In genomic region chr3:69785769-69786311, GRCh38 we compare ENCODE assay signal across 26 cellular contexts. TPM values are rescaled to one million over a fixed set of nuclear protein-coding genes. Genes with fewer than 3 reads are reported as not detected.
DNase-seq lines count a peak whose midpoint lies in the region; ATAC-seq, FAIRE-seq and TF ChIP-seq lines count a peak whose summit lies in the region.
"Had no signal": no experiment of that assay in that cellular context is flagged by ENCODE, and none has a peak within 500 bp of the region (broad histone marks: within the 10 kb centered on the region; RNA-seq: fewer than 3 reads in every experiment).

No MANE protein-coding gene starts in this region.

- H2BK5ac ChIP-seq in IMR-90 (ENCODE audit: low read depth, low read length, poor library complexity, severe bottlenecking): peak overlapping the region; percentile 60

- no peaks in the 10 kb centered on the region for H3K9me3 ChIP-seq in A549
- H3K9me3 ChIP-seq in IMR-90 (ENCODE audit: control insufficient read depth, insufficient read depth, low read length): no peaks in the 10 kb centered on the region
- H3K9me3 ChIP-seq in lower lobe of right lung: peaks cover 2% of the 10 kb centered on the region
- no peaks in the 10 kb centered on the region for H3K9me3 ChIP-seq in gastrocnemius medialis
- H3K9me3 ChIP-seq: pancreas, thoracic aorta had no signal

- intact Hi-C loops in IMR-90 (cut with micrococcal nuclease): loop anchor here (2.0 kb wide), 1 partner anchor 47 kb away; the partner anchor contains the start of gene MITF
- intact Hi-C loops in lower lobe of right lung (cut with DNase I): no loop called here
- intact Hi-C loops in gastrocnemius medialis (cut with DNase I; ENCODE audit: low total_unique reads): loop anchor here (10.0 kb wide), 1 partner anchor 661 kb away; the partner anchor contains the start of gene LMOD3

- peak overlapping the region; percentile 78 for H3K4ac ChIP-seq in IMR-90 (ENCODE audit: low read depth, low read length)

- no peak for ATAC-seq in A549
- no peak for ATAC-seq in IMR-90 (ENCODE audit: low read depth)
- peak; percentile 80 to 87 for ATAC-seq in lower lobe of right lung
- ATAC-seq in gastrocnemius medialis: no peak
- ATAC-seq in activated T-helper 17 cell treated with anti-CD3 and anti-CD28 coated beads, Interleukin-2, amount 50 U/mL, for 72 hours (replicated peaks): no peak
- ATAC-seq in GM19023 (IDR thresholded peaks at IDR 0.05; ENCODE audit: unreplicated experiment): no peak
- ATAC-seq: activated CD4-positive, CD25-positive, alpha-beta regulatory T cell treated with anti-CD3 and anti-CD28 coated beads, Interleukin-2, amount 50 U/mL, for 24 hours; effector memory CD8-positive, alpha-beta T cell; natural killer cell treated with Interleukin-12 subunit alpha and Interleukin-12 subunit beta and Interleukin-15 and Interleukin-18, amount 100 ng/mL, for 72 hours had no signal

- peak overlapping the region; percentile 60 for H4K5ac ChIP-seq in IMR-90 (ENCODE audit: low read depth, low read length)

- TF ChIP-seq CTCF in A549 (IDR thresholded peaks at IDR 0.05) (no peak), IMR-90 (conservative IDR thresholded peaks at IDR 0.05; ENCODE audit: low read depth, low read length) (no peak), lower lobe of right lung (IDR thresholded peaks at IDR 0.05) (no peak), gastrocnemius medialis (IDR thresholded peaks at IDR 0.05 in 4 of 5, conservative IDR thresholded peaks at IDR 0.05 in 1 of 5) (no peak)

- H3K4me2 ChIP-seq in A549: peak overlapping the region; percentile 87
- H3K4me2 ChIP-seq in IMR-90 (ENCODE audit: low read depth, low read length): no peak overlapping the region

- no peak overlapping the region for H3K56ac ChIP-seq in IMR-90 (ENCODE audit: extremely low read depth, insufficient read depth, low read length)

- no peak for TF ChIP-seq RAD21 in A549 (conservative IDR thresholded peaks at IDR 0.05 in 1 of 2, IDR thresholded peaks at IDR 0.05 in 1 of 2)
- no peak for TF ChIP-seq RAD21 in IMR-90 (IDR thresholded peaks at IDR 0.05; ENCODE audit: low read length)

- H3K9me1 ChIP-seq in IMR-90 (ENCODE audit: insufficient read depth, low read length): peaks cover 12% of the 10 kb centered on the region

- DNase-seq in A549 (ENCODE audit: low read depth in 1 of 2, low spot score in 1 of 2) (no peak), IMR-90 (no peak), lower lobe of right lung (no peak), gastrocnemius medialis (no peak)
- no peak for DNase-seq in stimulated activated CD4-positive, alpha-beta T cell treated with anti-CD3 and anti-CD28 coated beads, Interleukin-4, amount 100 ng/mL, for 24 hours
- no peak for DNase-seq in T-helper 2 cell treated with Interferon-gamma antibody and Interleukin-4, amounts not matched to agents 5 μg/mL and 100 μg/mL, for 36 hours (ENCODE audit: low spot score)
- DNase-seq: activated CD4-positive, alpha-beta T cell treated with anti-CD3 and anti-CD28 coated beads, Interleukin-2, amount 50 U/mL, for 48 hours; activated naive CD4-positive, alpha-beta T cell treated with anti-CD3 and anti-CD28 coated beads, Interleukin-2, amount 10 ng/mL, durations not matched to agents 7 days and 5 days; cortex of kidney; effector memory CD8-positive, alpha-beta T cell; NCI-H1105; NCI-H2029; NCI-H2227 treated with DMSO at 0.1 percent for 48 hours; NCI-H748 treated with DMSO at 0.1 percent for 48 hours; pancreas; stimulated activated CD4-positive, alpha-beta T cell treated with anti-CD3 and anti-CD28 coated beads, Interleukin-15, amount 100 ng/mL, for 24 hours; stimulated activated naive CD4-positive, alpha-beta T cell had no signal

- H3K23ac ChIP-seq in IMR-90 (ENCODE audit: low read depth, low read length): no peak overlapping the region

- H3K4me3 ChIP-seq in A549 (no peak overlapping the region), IMR-90 (ENCODE audit: insufficient read depth, low read depth, low read length) (no peak overlapping the region), lower lobe of right lung (no peak overlapping the region), gastrocnemius medialis (no peak overlapping the region)
- H3K4me3 ChIP-seq: hepatocyte, pancreas, thoracic aorta had no signal

- H3K79me1 ChIP-seq in IMR-90 (ENCODE audit: low read depth in 1 of 2, low read length in 2 of 2): peaks cover 18 to 28% of the 10 kb centered on the region in 2 experiments

- H3K4me1 ChIP-seq in A549: peaks cover 46% of the 10 kb centered on the region
- H3K4me1 ChIP-seq in IMR-90 (ENCODE audit: control insufficient read depth, insufficient read depth, low read length): peaks cover 18% of the 10 kb centered on the region
- peaks cover 54% of the 10 kb centered on the region for H3K4me1 ChIP-seq in lower lobe of right lung
- H3K4me1 ChIP-seq in gastrocnemius medialis: peaks cover 73 to 75% of the 10 kb centered on the region in 2 donors

- CTCF ChIA-PET in A549 (lab: Yijun Ruan, JAX) (interaction anchor here (1.9 kb wide), 1 partner anchor 94 kb away, joined by 13 read pairs; no protein-coding TSS in a partner anchor), IMR-90 (lab: Yijun Ruan, JAX) (no interaction called here)

- 76% methylated on average over 3 of the region's 3 CpGs for WGBS in A549 (ENCODE audit: missing lambda C conversion rate)
- 93% methylated on average over 2 of the region's 3 CpGs; no CpG with 5 or more reads in 1 of the 2 experiments for WGBS in IMR-90 (ENCODE audit: extremely low coverage in 2 of 2, insufficient read length in 1 of 2), 2 experiments

- peak overlapping the region; percentile 23; the same call in 1 of the 2 replicates for H3K9ac ChIP-seq in IMR-90 (ENCODE audit: low read depth, low read length)

- H3K4me3 Mint-ChIP-seq in activated T-helper 17 cell treated with anti-CD3 and anti-CD28 coated beads, Interleukin-2, amount 50 U/mL, for 72 hours: no peak overlapping the region
- H3K4me3 Mint-ChIP-seq in T-helper 2 cell treated with Interferon-gamma antibody and Interleukin-4, amounts not matched to agents 5 μg/mL and 100 μg/mL, for 36 hours: no peak overlapping the region
- H3K4me3 Mint-ChIP-seq: activated naive CD4-positive, alpha-beta T cell treated with anti-CD3 and anti-CD28 coated beads, Interleukin-2, amount 10 ng/mL, durations not matched to agents 7 days and 5 days; effector memory CD8-positive, alpha-beta T cell; natural killer cell treated with Interleukin-12 subunit alpha and Interleukin-12 subunit beta and Interleukin-15 and Interleukin-18, amount 100 ng/mL, for 72 hours had no signal

- TF ChIP-seq EP300 in A549 (IDR thresholded peaks at IDR 0.05): no peak

- TF ChIP-seq POLR2A in A549 (IDR thresholded peaks at IDR 0.05; ENCODE audit: low read length) (no peak), IMR-90 (IDR thresholded peaks at IDR 0.05; ENCODE audit: low read depth, low read length) (no peak), gastrocnemius medialis (IDR thresholded peaks at IDR 0.05) (no peak)

- no peaks in the 10 kb centered on the region for H3K27me3 ChIP-seq in IMR-90 (ENCODE audit: control insufficient read depth, insufficient read depth, low read length)
- no peaks in the 10 kb centered on the region for H3K27me3 ChIP-seq in lower lobe of right lung (ENCODE audit: low read depth)
- H3K27me3 ChIP-seq in gastrocnemius medialis: no peaks in the 10 kb centered on the region
- H3K27me3 ChIP-seq: foreskin keratinocyte, hepatocyte, pancreas had no signal

- H3K9me3 Mint-ChIP-seq in activated T-helper 17 cell treated with anti-CD3 and anti-CD28 coated beads, Interleukin-2, amount 50 U/mL, for 72 hours: peaks cover 4% of the 10 kb centered on the region
- H3K9me3 Mint-ChIP-seq in T-helper 2 cell treated with Interferon-gamma antibody and Interleukin-4, amounts not matched to agents 5 μg/mL and 100 μg/mL, for 36 hours: no peaks in the 10 kb centered on the region
- H3K9me3 Mint-ChIP-seq: activated naive CD4-positive, alpha-beta T cell treated with anti-CD3 and anti-CD28 coated beads, Interleukin-2, amount 10 ng/mL, durations not matched to agents 7 days and 5 days; natural killer cell treated with Interleukin-12 subunit alpha and Interleukin-12 subunit beta and Interleukin-15 and Interleukin-18, amount 100 ng/mL, for 72 hours had no signal

- peak overlapping the region; percentile 79 for H4K91ac ChIP-seq in IMR-90 (ENCODE audit: insufficient read depth, low read depth, low read length)

- peak overlapping the region; percentile 81 for H2AK5ac ChIP-seq in IMR-90 (ENCODE audit: low read depth, low read length)

- no peak overlapping the region for H3K27ac Mint-ChIP-seq in activated T-helper 17 cell treated with anti-CD3 and anti-CD28 coated beads, Interleukin-2, amount 50 U/mL, for 72 hours
- no peak overlapping the region for H3K27ac Mint-ChIP-seq in T-helper 2 cell treated with Interferon-gamma antibody and Interleukin-4, amounts not matched to agents 5 μg/mL and 100 μg/mL, for 36 hours
- H3K27ac Mint-ChIP-seq: activated naive CD4-positive, alpha-beta T cell treated with anti-CD3 and anti-CD28 coated beads, Interleukin-2, amount 10 ng/mL, durations not matched to agents 7 days and 5 days; effector memory CD8-positive, alpha-beta T cell; natural killer cell treated with Interleukin-12 subunit alpha and Interleukin-12 subunit beta and Interleukin-15 and Interleukin-18, amount 100 ng/mL, for 72 hours had no signal

- POLR2A ChIA-PET in A549 (lab: Yijun Ruan, JAX) (no interaction called here), IMR-90 (lab: Charles Lee; ENCODE audit: unreplicated experiment) (no interaction called here)

- H2BK20ac ChIP-seq in IMR-90 (ENCODE audit: low read depth, low read length): peak overlapping the region; percentile 16

- peak overlapping the region; percentile 74 for H2BK120ac ChIP-seq in IMR-90 (ENCODE audit: low read depth, low read length)

- H3K18ac ChIP-seq in IMR-90 (ENCODE audit: low read depth, low read length): peak overlapping the region; percentile 44

- H2AK9ac ChIP-seq in IMR-90 (replicated peaks; ENCODE audit: low read depth, low read length, poor library complexity): no peak overlapping the region

- H2AFZ ChIP-seq in IMR-90 (replicated peaks; ENCODE audit: low read length, poor library complexity): no peak overlapping the region
- H2AFZ ChIP-seq: hepatocyte had no signal

- no peak for FAIRE-seq in A549 (lab: Jason Lieb, UNC)
- FAIRE-seq: pancreas, TTC549 had no signal

- H3K36me3 Mint-ChIP-seq in activated T-helper 17 cell treated with anti-CD3 and anti-CD28 coated beads, Interleukin-2, amount 50 U/mL, for 72 hours (ENCODE audit: low read depth): no peaks in the 10 kb centered on the region
- no peaks in the 10 kb centered on the region for H3K36me3 Mint-ChIP-seq in T-helper 2 cell treated with Interferon-gamma antibody and Interleukin-4, amounts not matched to agents 5 μg/mL and 100 μg/mL, for 36 hours (ENCODE audit: low read depth)
- H3K36me3 Mint-ChIP-seq: activated naive CD4-positive, alpha-beta T cell treated with anti-CD3 and anti-CD28 coated beads, Interleukin-2, amount 10 ng/mL, durations not matched to agents 7 days and 5 days; natural killer cell treated with Interleukin-12 subunit alpha and Interleukin-12 subunit beta and Interleukin-15 and Interleukin-18, amount 100 ng/mL, for 72 hours had no signal

- H2BK15ac ChIP-seq in IMR-90 (ENCODE audit: low read depth, low read length): peak overlapping the region; percentile 25; the same call in 1 of the 3 replicates

- H3K14ac ChIP-seq in IMR-90 (replicated peaks; ENCODE audit: low read depth, low read length): peak overlapping the region; percentile 54; the same call in 1 of the 2 replicates

- dilution Hi-C loops in IMR-90 (cut with HindIII; ENCODE audit: low sequenced_read_pairs, unreplicated experiment): no loop called here

- BruUV-seq in IMR-90 (replicated peaks; lab: Mats Ljungman, UMichigan): no TSS peak

- H3K36me3 ChIP-seq in IMR-90 (ENCODE audit: control insufficient read depth, insufficient read depth, low read length) (no peaks in the 10 kb centered on the region), lower lobe of right lung (no peaks in the 10 kb centered on the region), gastrocnemius medialis (no peaks in the 10 kb centered on the region)
- H3K36me3 ChIP-seq: pancreas, thoracic aorta had no signal

- in situ Hi-C loops in IMR-90 (cut with MboI; ENCODE audit: low sequenced_read_pairs) (no loop called here), gastrocnemius medialis (cut with MboI; ENCODE audit: low sequenced_read_pairs in 4 of 4) (no loop called here)

- peak overlapping the region; percentile 66 to 81; a peak in 5 of 6 replicates for H3K27ac ChIP-seq in A549
- H3K27ac ChIP-seq in IMR-90 (ENCODE audit: insufficient read depth, low read length): no peak overlapping the region
- peak overlapping the region; percentile 12 for H3K27ac ChIP-seq in lower lobe of right lung
- peak overlapping the region; percentile 72 to 81 (median 72) for H3K27ac ChIP-seq in gastrocnemius medialis
- H3K27ac ChIP-seq: foreskin keratinocyte, hepatocyte, pancreas, thoracic aorta had no signal

- no peaks in the 10 kb centered on the region for H3K4me1 Mint-ChIP-seq in activated T-helper 17 cell treated with anti-CD3 and anti-CD28 coated beads, Interleukin-2, amount 50 U/mL, for 72 hours
- no peaks in the 10 kb centered on the region for H3K4me1 Mint-ChIP-seq in T-helper 2 cell treated with Interferon-gamma antibody and Interleukin-4, amounts not matched to agents 5 μg/mL and 100 μg/mL, for 36 hours (ENCODE audit: low read depth)
- H3K4me1 Mint-ChIP-seq: activated naive CD4-positive, alpha-beta T cell treated with anti-CD3 and anti-CD28 coated beads, Interleukin-2, amount 10 ng/mL, durations not matched to agents 7 days and 5 days had no signal

- H3K27me3 Mint-ChIP-seq in activated T-helper 17 cell treated with anti-CD3 and anti-CD28 coated beads, Interleukin-2, amount 50 U/mL, for 72 hours: peaks cover 4% of the 10 kb centered on the region
- no peaks in the 10 kb centered on the region for H3K27me3 Mint-ChIP-seq in T-helper 2 cell treated with Interferon-gamma antibody and Interleukin-4, amounts not matched to agents 5 μg/mL and 100 μg/mL, for 36 hours (ENCODE audit: low read depth)
- H3K27me3 Mint-ChIP-seq: activated naive CD4-positive, alpha-beta T cell treated with anti-CD3 and anti-CD28 coated beads, Interleukin-2, amount 10 ng/mL, durations not matched to agents 7 days and 5 days; effector memory CD8-positive, alpha-beta T cell had no signal

- peak overlapping the region in 1 of 2 experiments; percentile 42; a peak in 2 of 4 replicates for H4K8ac ChIP-seq in IMR-90 (ENCODE audit: low read depth in 2 of 2, low read length in 2 of 2)

- H4K20me1 ChIP-seq in IMR-90 (ENCODE audit: insufficient read depth, low read length): no peaks in the 10 kb centered on the region

RNA-seq across cellular contexts. Expression of gene MITF, which starts 46.6 kb away (rescaled TPM):
- polyA plus RNA-seq in A549 (2011; rRNA removed) (15.3 and 15.9 TPM in 2 replicates), A549 (2017; fragmentation: RNase III; extraction: RNeasy Plus Mini Kit Qiagen cat#74134 plus additional on column Dnase treatment) (13.2 to 14.7 TPM (median 14.3 TPM) in 3 replicates), IMR-90 (2012; rRNA removed) (5.4 and 6.5 TPM in 2 replicates)
- 8.3 and 9.3 TPM in 2 replicates for polyA plus RNA-seq in A549 (2012; cell fraction: cytosol; rRNA removed)
- 6.0 and 8.7 TPM in 2 replicates for polyA plus RNA-seq in A549 (2012; cell fraction: nucleus; rRNA removed)
- 45.8 and 56.1 TPM in 2 replicates for polyA minus RNA-seq in A549 (2011; rRNA and poly(A)+ RNA removed)
- total RNA-seq in IMR-90 (2012; rRNA removed) (13.3 and 16.7 TPM in 2 replicates), lower lobe of right lung (45.1 TPM), gastrocnemius medialis (100 to 1,000 TPM in 3 of 4 donors, 10 to 100 TPM in 1; 71.1 to 139 (median 109) TPM)
- polyA plus RNA-seq in IMR-90 (2012; cell fraction: cytosol; rRNA removed): 4.0 and 4.8 TPM in 2 replicates
- 5.3 and 10.2 TPM in 2 replicates for polyA plus RNA-seq in IMR-90 (2012; cell fraction: nucleus; rRNA removed; ENCODE audit: low replicate concordance)
- not detected for total RNA-seq in activated T-helper 17 cell treated with anti-CD3 and anti-CD28 coated beads, Interleukin-2, amount 50 U/mL, for 72 hours
- total RNA-seq: T-helper 1 cell treated with Interleukin-12 subunit alpha and Interleukin-12 subunit beta and Interleukin-4 antibody, amounts not matched to agents 30 ng/mL and 1 ng/mL, for 36 hours had no signal

Comparison
In these comparisons a context has a peak if more than half of its experiments do, and no peak if none do; other contexts are left out.
1. ATAC-seq: peak in lower lobe of right lung (2 of 2); none in A549 (0 of 2), IMR-90 (single experiment), gastrocnemius medialis (0 of 2), activated T-helper 17 cell treated with anti-CD3 and anti-CD28 coated beads, Interleukin-2, amount 50 U/mL, for 72 hours (single experiment) and GM19023 (single experiment).
2. RNA of gene MITF, which starts 46.6 kb away (total RNA-seq): 71.1 to 139 TPM in gastrocnemius medialis, 45.1 TPM in lower lobe of right lung (single experiment) and 13.3 to 16.7 TPM in IMR-90; not detected in activated T-helper 17 cell treated with anti-CD3 and anti-CD28 coated beads, Interleukin-2, amount 50 U/mL, for 72 hours; every median in the first group is over 10 times any median in the second.